Comparison of ENCODE assay signal across 13 cellular contexts in the genomic region with DNA sequence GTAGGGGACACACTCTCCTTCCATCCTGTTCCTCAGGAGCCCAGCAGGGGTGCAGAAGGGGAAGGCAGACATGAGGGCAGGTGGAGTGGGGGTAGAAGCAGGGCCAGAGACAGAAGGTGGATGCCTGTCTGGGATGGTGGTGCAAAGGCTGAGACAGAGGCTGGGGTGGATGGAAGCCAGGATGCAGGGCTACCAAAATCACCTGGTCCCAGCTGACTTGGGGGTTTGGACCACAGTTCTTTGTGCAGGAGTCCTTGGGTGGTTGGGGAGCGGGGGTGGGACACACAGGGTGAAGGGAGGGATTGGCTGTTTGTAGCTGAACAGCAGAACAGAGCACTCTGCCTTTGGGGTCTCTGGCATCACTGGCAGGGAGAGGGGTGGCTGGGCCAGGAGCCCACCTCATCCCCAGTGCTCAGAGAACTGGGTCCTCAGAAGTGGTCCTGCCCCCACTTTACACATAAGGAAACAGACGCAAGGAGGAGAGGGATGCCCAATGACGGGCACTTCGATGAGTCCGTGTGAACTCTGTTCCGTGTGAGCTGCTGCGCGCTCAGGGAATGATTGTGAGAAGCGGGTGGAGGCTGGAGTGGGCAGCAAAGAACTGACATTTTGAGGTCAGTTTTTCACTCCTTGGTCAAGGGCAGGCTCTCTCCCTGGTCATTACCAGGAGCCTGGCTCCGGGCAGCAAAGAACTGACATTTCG. TPM values are rescaled to one million over a fixed set of nuclear protein-coding genes. Genes with fewer than 3 reads are reported as not detected.
A peak's percentile ranks its signal among the peaks of the same experiment; 100 is the strongest.
DNase-seq lines count a peak whose midpoint lies in the region; TF ChIP-seq lines count a peak whose summit lies in the region.
"Had no signal": no experiment of that assay in that cellular context is flagged by ENCODE, and none has a peak within 500 bp of the region (broad histone marks: within the 10 kb centered on the region; RNA-seq: fewer than 3 reads in every experiment).

No MANE protein-coding gene starts in this region.

- CTCF ChIA-PET in CD8-positive, alpha-beta memory T cell (lab: Charles Lee), result no interaction called here

- H3K4me1 Mint-ChIP-seq in CD8-positive, alpha-beta memory T cell, result peaks cover 0 to 10% (median 4%) of the 10 kb centered on the region in 3 donors

- H3K36me3 Mint-ChIP-seq in CD8-positive, alpha-beta memory T cell, result peaks cover 0 to 43% (median 0%) of the 10 kb centered on the region in 3 donors

- H3K27me3 ChIP-seq in CD8-positive, alpha-beta memory T cell (ENCODE audit: insufficient read depth, low read length, poor library complexity, severe bottlenecking), result no peaks in the 10 kb centered on the region
- H3K27me3 ChIP-seq in ascending aorta (no peaks in the 10 kb centered on the region), iPS-18a (ENCODE audit: control insufficient read depth, insufficient read depth, low read length) (no peaks in the 10 kb centered on the region)

- POLR2A ChIA-PET in CD8-positive, alpha-beta memory T cell (lab: Charles Lee), result no interaction called here

- no peaks in the 10 kb centered on the region for H3K9me3 ChIP-seq in CD8-positive, alpha-beta memory T cell (ENCODE audit: low read length)
- no peaks in the 10 kb centered on the region for H3K9me3 ChIP-seq in ascending aorta
- H3K9me3 ChIP-seq in iPS-18a (ENCODE audit: control insufficient read depth, low read depth, low read length), result no peaks in the 10 kb centered on the region

- peak overlapping the region; percentile 74 for H3K9ac ChIP-seq in iPS-18a (ENCODE audit: low read length)

- H3K27ac ChIP-seq in CD8-positive, alpha-beta memory T cell (ENCODE audit: low read depth, low read length), result no peak overlapping the region
- H3K27ac ChIP-seq in ascending aorta (peak overlapping the region; percentile 96 to 98), iPS-18a (ENCODE audit: low read length) (no peak overlapping the region)
- H3K27ac ChIP-seq: VCaP had no signal

- H3K4me3 Mint-ChIP-seq in CD8-positive, alpha-beta memory T cell, result no peak overlapping the region

- H3K27me3 Mint-ChIP-seq in CD8-positive, alpha-beta memory T cell, result no peaks in the 10 kb centered on the region

- H3K9me3 Mint-ChIP-seq in CD8-positive, alpha-beta memory T cell, result no peaks in the 10 kb centered on the region

- DNase-seq in CD8-positive, alpha-beta memory T cell, result no peak
- DNase-seq in ascending aorta (ENCODE audit: low spot score in 2 of 2) (no peak), skeletal muscle cell (ENCODE audit: low read depth) (no peak), erythroblast (lab: John Stamatoyannopoulos, UW) (no peak), HuH-7 (ENCODE audit: low spot score) (no peak), NCI-H187 (lab: John Stamatoyannopoulos, UW) (no peak), NCI-H345 (lab: John Stamatoyannopoulos, UW) (no peak)
- DNase-seq: anterior cingulate cortex; islet precursor cell; stimulated activated CD4-positive, alpha-beta T cell treated with anti-CD3 and anti-CD28 coated beads, Interleukin-4, amount 100 ng/mL, for 24 hours had no signal

- H3K4me3 ChIP-seq in CD8-positive, alpha-beta memory T cell (ENCODE audit: low read length), result no peak overlapping the region
- peak overlapping the region; percentile 68 to 97 for H3K4me3 ChIP-seq in ascending aorta
- H3K4me3 ChIP-seq in iPS-18a (ENCODE audit: low read length), result peak overlapping the region; percentile 66
- H3K4me3 ChIP-seq in skeletal muscle cell (ENCODE audit: low read depth, low read length), result peak overlapping the region; percentile 50
- H3K4me3 ChIP-seq: K562 had no signal

- no peak for TF ChIP-seq POLR2A in erythroblast (IDR thresholded peaks at IDR 0.05; ENCODE audit: low read length)

- no peaks in the 10 kb centered on the region for H3K36me3 ChIP-seq in CD8-positive, alpha-beta memory T cell (ENCODE audit: insufficient read depth, low read length)
- H3K36me3 ChIP-seq in ascending aorta, result peaks cover 50 to 70% of the 10 kb centered on the region in 2 donors
- peaks cover 26% of the 10 kb centered on the region for H3K36me3 ChIP-seq in iPS-18a (ENCODE audit: control insufficient read depth, low read depth, low read length)

- peak overlapping the region in 7 of 8 donors; percentile 8 to 76 (median 62) for H3K27ac Mint-ChIP-seq in CD8-positive, alpha-beta memory T cell

- H3K4me1 ChIP-seq in CD8-positive, alpha-beta memory T cell (ENCODE audit: insufficient read depth, low read length), result no peaks in the 10 kb centered on the region
- H3K4me1 ChIP-seq in ascending aorta (peaks cover 16 to 18% of the 10 kb centered on the region in 2 donors), iPS-18a (ENCODE audit: control insufficient read depth, low read depth, low read length) (peaks cover 25% of the 10 kb centered on the region)

- intact Hi-C loops in ascending aorta (cut with DNase I), result no loop called here

- no peak for TF ChIP-seq CTCF in ascending aorta (IDR thresholded peaks at IDR 0.05)

RNA-seq across cellular contexts. Expression of a gene that starts 1.8 kb away (rescaled TPM):
- total RNA-seq in CD8-positive, alpha-beta memory T cell, result 1 to 10 TPM; 1.8 to 2.2 TPM
- polyA plus RNA-seq in CD8-positive, alpha-beta memory T cell, result 0.35 TPM
- 6,542 TPM for total RNA-seq in ascending aorta

RNA-seq across cellular contexts. Expression of a gene that starts 22.4 kb away (rescaled TPM):
- 10 to 100 TPM; 13.8 to 14.9 TPM for total RNA-seq in CD8-positive, alpha-beta memory T cell
- 2.0 TPM for polyA plus RNA-seq in CD8-positive, alpha-beta memory T cell
- total RNA-seq in ascending aorta, result 45.4 TPM

RNA-seq across cellular contexts. Expression of a gene that starts 30.9 kb away (rescaled TPM):
- total RNA-seq in CD8-positive, alpha-beta memory T cell, result 100 to 1,000 TPM in 1 of 2 experiments, 10 to 100 TPM in 1; 99.6 to 101 TPM
- polyA plus RNA-seq in CD8-positive, alpha-beta memory T cell, result 81.7 TPM
- 112 TPM for total RNA-seq in ascending aorta

RNA-seq across cellular contexts. Expression of a gene that starts 31.5 kb away (rescaled TPM):
- total RNA-seq in CD8-positive, alpha-beta memory T cell, result 10 to 100 TPM; 25.1 to 25.3 TPM
- 35.0 TPM for polyA plus RNA-seq in CD8-positive, alpha-beta memory T cell
- total RNA-seq in ascending aorta, result 0.53 TPM

RNA-seq across cellular contexts. Expression of a gene that starts 56.9 kb away (rescaled TPM):
- total RNA-seq in CD8-positive, alpha-beta memory T cell, result 10 to 100 TPM; 79.5 to 84.5 TPM
- polyA plus RNA-seq in CD8-positive, alpha-beta memory T cell, result 15.9 TPM
- total RNA-seq in ascending aorta, result 60.7 TPM

Comparison
In these comparisons a context has a peak if more than half of its experiments do, and no peak if none do; other contexts are left out.
1. H3K27ac ChIP-seq: peak in ascending aorta (2 of 2); none in CD8-positive, alpha-beta memory T cell (single experiment) and iPS-18a (single experiment).
2. RNA of a gene that starts 1.8 kb away (total RNA-seq): 6,542 TPM in ascending aorta (single experiment); 1.8 to 2.2 TPM in CD8-positive, alpha-beta memory T cell; every median in the first group is over 1,000 times any median in the second.